ENCODE assay signal across 8 cellular contexts in genomic region chr16:85086347-85087291, GRCh38. TPM values are rescaled to one million over a fixed set of nuclear protein-coding genes. Genes with fewer than 3 reads are reported as not detected.
DNase-seq lines count a peak whose midpoint lies in the region; ATAC-seq, FAIRE-seq and TF ChIP-seq lines count a peak whose summit lies in the region.

No MANE protein-coding gene starts in this region.

- no peak overlapping the region for H3K4me3 ChIP-seq in BE2C (ENCODE audit: low read depth, low read length)
- H3K4me3 ChIP-seq in right lobe of liver = no peak overlapping the region

- DNase-seq in BE2C (peak; percentile 82), GM19239 (ENCODE audit: insufficient read length, low spot score) (peak; percentile 85), NCI-H1694 (lab: John Stamatoyannopoulos, UW) (peak; percentile 85), chondrocyte (ENCODE audit: low spot score) (no peak), right lobe of liver (peak in 2 of 3 donors; percentile 59 to 66), middle frontal gyrus (ENCODE audit: extremely low spot score, low spot score) (no peak)
- DNase-seq in activated CD4-positive, CD25-positive, alpha-beta regulatory T cell treated with anti-CD3 and anti-CD28 coated beads, Interleukin-2, amount 50 U/mL, for 72 hours = peak; percentile 65
- peak; percentile 62 for DNase-seq in stimulated activated CD8-positive, alpha-beta memory T cell treated with anti-CD3 and anti-CD28 coated beads, Interleukin-12 subunit alpha, Interleukin-12 subunit beta, amount 100 ng/mL, for 1 hour (ENCODE audit: low read depth)

- H3K4me3 Mint-ChIP-seq in chondrocyte (ENCODE audit: unreplicated experiment) = no peak overlapping the region

- FAIRE-seq in GM19239 (lab: Jason Lieb, UNC) = peak; percentile 83

- H3K27me3 Mint-ChIP-seq in chondrocyte (ENCODE audit: low read depth) = no peaks in the 10 kb centered on the region

- H3K36me3 ChIP-seq in BE2C (no peaks in the 10 kb centered on the region), right lobe of liver (no peaks in the 10 kb centered on the region)

- H3K27me3 ChIP-seq in BE2C = no peaks in the 10 kb centered on the region
- H3K27me3 ChIP-seq in right lobe of liver = no peaks in the 10 kb centered on the region

- no peak for TF ChIP-seq POLR2A in right lobe of liver (IDR thresholded peaks at IDR 0.05)

- H3K4me1 ChIP-seq in BE2C (peaks cover 10% of the 10 kb centered on the region), right lobe of liver (peaks cover 0 to 10% (median 5%) of the 10 kb centered on the region in 4 donors)

- peaks cover 19% of the 10 kb centered on the region for H3K4me1 Mint-ChIP-seq in chondrocyte (ENCODE audit: low read depth)

- no peak overlapping the region for H3K27ac Mint-ChIP-seq in chondrocyte (ENCODE audit: unreplicated experiment)

- no peaks in the 10 kb centered on the region for H3K9me3 Mint-ChIP-seq in chondrocyte (ENCODE audit: low read depth)

- H3K36me3 Mint-ChIP-seq in chondrocyte (ENCODE audit: low read depth) = peaks cover 7% of the 10 kb centered on the region

- TF ChIP-seq CTCF in BE2C (IDR thresholded peaks at IDR 0.05; ENCODE audit: low read depth, low read length) = peak; percentile 87
- TF ChIP-seq CTCF in chondrocyte (IDR thresholded peaks at IDR 0.05) = peak; percentile 82
- TF ChIP-seq CTCF in right lobe of liver (IDR thresholded peaks at IDR 0.05) = peak; percentile 49 to 64 (median 62)

- intact Hi-C loops in right lobe of liver (cut with DNase I) = loop anchor here in 1 of 2 donors (10.0 kb wide), 1 partner anchor 122 kb away; no protein-coding TSS in a partner anchor

- WGBS in right lobe of liver (ENCODE audit: insufficient coverage, low coverage, low lambda C conversion rate, missing lambda C conversion rate) = 61% methylated on average over 8 of the region's 37 CpGs

- H3K9me3 ChIP-seq in BE2C = no peaks in the 10 kb centered on the region
- no peaks in the 10 kb centered on the region for H3K9me3 ChIP-seq in right lobe of liver

- ATAC-seq in right lobe of liver = peak; percentile 38 to 72 (median 66)

- H3K27ac ChIP-seq in right lobe of liver = no peak overlapping the region

RNA-seq across cellular contexts. Expression of gene CIBAR2, which starts 25.7 kb away (rescaled TPM):
- not detected for polyA plus RNA-seq in BE2C (2012; ENCODE audit: insufficient read depth, insufficient read length, low read depth)
- not detected in 3 replicates for total RNA-seq in chondrocyte
- total RNA-seq in right lobe of liver = not detected

RNA-seq across cellular contexts. Expression of gene KIAA0513, which starts 59.0 kb away (rescaled TPM):
- polyA plus RNA-seq in BE2C (2012; ENCODE audit: insufficient read depth, insufficient read length, low read depth) = 16.5 TPM
- total RNA-seq in chondrocyte = 10.4 to 13.0 TPM (median 11.6 TPM) in 3 replicates
- 1 to 10 TPM; 2.6 to 7.4 (median 4.7) TPM for total RNA-seq in right lobe of liver

Comparison
In these comparisons a context has a peak if more than half of its experiments do, and no peak if none do; other contexts are left out.
1. DNase-seq: peak in BE2C (single experiment), GM19239 (single experiment), NCI-H1694 (single experiment), activated CD4-positive, CD25-positive, alpha-beta regulatory T cell treated with anti-CD3 and anti-CD28 coated beads, Interleukin-2, amount 50 U/mL, for 72 hours (single experiment), right lobe of liver (2 of 3) and stimulated activated CD8-positive, alpha-beta memory T cell treated with anti-CD3 and anti-CD28 coated beads, Interleukin-12 subunit alpha, Interleukin-12 subunit beta, amount 100 ng/mL, for 1 hour (single experiment); none in chondrocyte (single experiment) and middle frontal gyrus (single experiment).
2. Peak in every context shown above with its lines, with median percentiles within 50 percentile points of each other: CTCF ChIP-seq.